Comparison of ENCODE assay signal across 15 cellular contexts in the genomic region with DNA sequence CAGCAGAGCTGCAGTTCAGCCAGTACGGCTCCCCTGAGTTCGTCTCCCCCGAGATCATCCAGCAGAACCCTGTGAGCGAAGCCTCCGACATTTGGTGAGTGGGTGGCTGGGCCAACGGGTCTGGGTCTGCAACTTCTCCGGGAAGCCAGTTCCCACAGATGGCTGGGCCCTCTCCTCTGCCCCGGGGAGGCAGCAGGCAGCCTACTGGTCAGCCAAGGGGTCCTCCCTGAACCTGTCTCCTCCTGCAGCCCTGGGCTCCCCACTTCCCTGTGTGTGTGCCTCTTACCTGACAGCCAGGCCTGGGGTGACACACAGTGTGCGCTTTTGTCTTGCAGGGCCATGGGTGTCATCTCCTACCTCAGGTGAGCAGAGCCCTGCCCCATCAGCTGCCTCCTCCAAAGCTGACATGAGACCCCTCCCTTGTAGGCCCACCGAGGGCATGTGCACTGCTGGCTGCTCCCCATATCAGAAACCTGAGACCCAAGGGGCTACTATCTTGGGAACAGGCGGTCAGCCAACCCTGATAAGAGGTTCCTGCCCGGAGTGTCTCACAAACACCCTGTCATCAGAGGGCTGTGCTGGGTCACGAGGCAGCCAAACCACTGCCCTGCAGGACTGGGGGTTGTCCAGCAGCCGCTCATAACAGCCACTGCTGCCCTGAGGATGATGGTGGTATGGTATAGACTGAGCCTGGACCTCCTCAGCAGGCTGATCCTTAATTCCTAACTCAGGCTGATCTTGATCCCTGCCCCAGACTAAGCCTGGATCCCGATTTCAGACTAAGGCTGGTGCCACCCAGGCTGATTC. TPM values are rescaled to one million over a fixed set of nuclear protein-coding genes. Genes with fewer than 3 reads are reported as not detected.
DNase-seq lines count a peak whose midpoint lies in the region; ATAC-seq and TF ChIP-seq lines count a peak whose summit lies in the region.
"Had no signal": no experiment of that assay in that cellular context is flagged by ENCODE, and none has a peak within 500 bp of the region (broad histone marks: within the 10 kb centered on the region; RNA-seq: fewer than 3 reads in every experiment).

No MANE protein-coding gene starts in this region.

- H3K4me1 ChIP-seq in adrenal gland (replicated peaks in 1 of 2) (peaks cover 12 to 19% of the 10 kb centered on the region in 2 donors), sigmoid colon (no peaks in the 10 kb centered on the region), smooth muscle cell (ENCODE audit: low read depth) (no peaks in the 10 kb centered on the region)
- H3K4me1 ChIP-seq: pancreas had no signal

- ATAC-seq in left ventricle myocardium superior (peak; percentile 62), HG03097 (IDR thresholded peaks at IDR 0.05; ENCODE audit: low FRiP score, unreplicated experiment) (no peak)
- ATAC-seq: pancreas had no signal

- DNase-seq in H7, result peak; percentile 45
- DNase-seq in adrenal gland, result peak; percentile 43 to 89 (median 84)
- peak; percentile 87 for DNase-seq in left ventricle myocardium superior
- DNase-seq in sigmoid colon, result peak; percentile 60
- no peak for DNase-seq in smooth muscle cell (lab: John Stamatoyannopoulos, UW; ENCODE audit: unreplicated experiment)
- DNase-seq in NCI-H510A (lab: John Stamatoyannopoulos, UW), result no peak
- DNase-seq in DMS153 (lab: John Stamatoyannopoulos, UW), result no peak
- DNase-seq: cortex of kidney, NCI-H510A treated with DMSO at 0.1 percent for 48 hours, SK-N-SH had no signal

- TF ChIP-seq POLR2A in adrenal gland (IDR thresholded peaks at IDR 0.05), result peak in 1 of 2 donors; percentile 27
- TF ChIP-seq POLR2A in sigmoid colon (IDR thresholded peaks at IDR 0.05), result no peak

- H3K9ac ChIP-seq in smooth muscle cell (ENCODE audit: low read depth), result no peak overlapping the region
- H3K9ac ChIP-seq: SK-N-SH had no signal

- no peak overlapping the region for H2AFZ ChIP-seq in smooth muscle cell (ENCODE audit: low read depth)

- H3K9me3 ChIP-seq in adrenal gland (replicated peaks in 1 of 3) (no peaks in the 10 kb centered on the region), sigmoid colon (no peaks in the 10 kb centered on the region), smooth muscle cell (replicated peaks; ENCODE audit: low read depth) (no peaks in the 10 kb centered on the region)
- H3K9me3 ChIP-seq: pancreas, SK-N-SH had no signal

- no peak for TF ChIP-seq CTCF in adrenal gland (IDR thresholded peaks at IDR 0.05)
- TF ChIP-seq CTCF in sigmoid colon (IDR thresholded peaks at IDR 0.05), result no peak
- no peak for TF ChIP-seq CTCF in smooth muscle cell (IDR thresholded peaks at IDR 0.05; ENCODE audit: borderline replicate concordance, insufficient read depth, poor library complexity, severe bottlenecking)

- H3K36me3 ChIP-seq in H7 (replicated peaks; ENCODE audit: control insufficient read depth, insufficient read depth, low read length) (no peaks in the 10 kb centered on the region), adrenal gland (replicated peaks in 1 of 2) (no peaks in the 10 kb centered on the region), sigmoid colon (no peaks in the 10 kb centered on the region), smooth muscle cell (ENCODE audit: low read depth) (no peaks in the 10 kb centered on the region)
- H3K36me3 ChIP-seq: pancreas had no signal

- H4K20me1 ChIP-seq in smooth muscle cell (ENCODE audit: low read depth), result no peaks in the 10 kb centered on the region

- H3F3A ChIP-seq in smooth muscle cell (ENCODE audit: low read depth), result no peaks in the 10 kb centered on the region

- H3K27me3 ChIP-seq in H7 (ENCODE audit: control insufficient read depth, insufficient read depth, low read length) (no peaks in the 10 kb centered on the region), adrenal gland (no peaks in the 10 kb centered on the region), sigmoid colon (peaks cover 0 to 31% (median 0%) of the 10 kb centered on the region in 3 donors), smooth muscle cell (ENCODE audit: low read depth) (no peaks in the 10 kb centered on the region)
- H3K27me3 ChIP-seq: pancreas had no signal

- WGBS in adrenal gland, 4 donors, result 48 to 94% (median 67%) methylated on average over 3 to 15 of the region's 15 CpGs
- WGBS in sigmoid colon, 2 donors, result 78 to 90% methylated on average over 15 of the region's 15 CpGs
- 56% methylated on average over 15 of the region's 15 CpGs for WGBS in smooth muscle cell (ENCODE audit: low lambda C conversion rate)

- H3K27ac ChIP-seq in adrenal gland (peak overlapping the region in 2 of 5 donors; percentile 30 to 31), sigmoid colon (no peak overlapping the region), smooth muscle cell (ENCODE audit: low read depth) (no peak overlapping the region)
- H3K27ac ChIP-seq: C4-2B, pancreas had no signal

- H3K79me2 ChIP-seq in smooth muscle cell (ENCODE audit: low read depth), result no peaks in the 10 kb centered on the region

- TF ChIP-seq EP300 in sigmoid colon (IDR thresholded peaks at IDR 0.05), result no peak

- intact Hi-C loops in adrenal gland (cut with DNase I), result no loop called here
- intact Hi-C loops in left ventricle myocardium superior (cut with micrococcal nuclease), result no loop called here
- intact Hi-C loops in sigmoid colon (cut with DNase I), result no loop called here

- H3K4me3 ChIP-seq in H7 (ENCODE audit: insufficient read depth, low read depth, low read length), result no peak overlapping the region
- H3K4me3 ChIP-seq in adrenal gland, result no peak overlapping the region
- H3K4me3 ChIP-seq in sigmoid colon, result no peak overlapping the region
- no peak overlapping the region for H3K4me3 ChIP-seq in smooth muscle cell
- H3K4me3 ChIP-seq: pancreas had no signal

- H3K4me2 ChIP-seq in smooth muscle cell, result no peak overlapping the region
- H3K4me2 ChIP-seq: SK-N-SH had no signal

RNA-seq across cellular contexts. Expression of gene TRIM11, which starts 37.6 kb away (rescaled TPM):
- 39.0 and 50.2 TPM in 2 replicates for total RNA-seq in H7 (2014; rRNA removed; shearing (Covaris generic))
- total RNA-seq in adrenal gland (10 to 100 TPM; 12.1 to 26.7 (median 19.1) TPM), left ventricle myocardium superior (7.6 TPM), sigmoid colon (10 to 100 TPM; 11.8 to 19.6 (median 16.0) TPM), smooth muscle cell (7.8 and 14.6 TPM in 2 replicates)
- polyA plus RNA-seq in adrenal gland (10 to 100 TPM in 2 of 3 donors, 1 to 10 TPM in 1; 3.5 to 17.2 (median 12.8) TPM), sigmoid colon (10 to 100 TPM; 12.0 to 32.9 (median 14.3) TPM), smooth muscle cell (11.5 and 14.0 TPM in 2 replicates)

RNA-seq across cellular contexts. Expression of gene TRIM17, which starts 47.7 kb away (rescaled TPM):
- total RNA-seq in H7 (2014; rRNA removed; shearing (Covaris generic)), result 4.9 and 5.6 TPM in 2 replicates
- 1 to 10 TPM in 3 of 8 donors, under 1 TPM in 3, not detected in 2; 0.42 to 7.4 (median 1.2) TPM for total RNA-seq in adrenal gland
- 1 to 10 TPM in 1 of 3 donors, under 1 TPM in 1, not detected in 1; 0.74 to 1.8 TPM for polyA plus RNA-seq in adrenal gland
- total RNA-seq in left ventricle myocardium superior, result 0.50 TPM
- under 1 TPM in 1 of 4 donors, not detected in 3; 0.95 TPM for total RNA-seq in sigmoid colon
- polyA plus RNA-seq in sigmoid colon, result under 1 TPM in 1 of 3 donors, not detected in 2; 0.44 TPM
- total RNA-seq in smooth muscle cell, result 1.4 and 1.6 TPM in 2 replicates
- 1.5 and 4.4 TPM in 2 replicates for polyA plus RNA-seq in smooth muscle cell
- total RNA-seq: HT-29, M059J had no signal

Comparison
In these comparisons a context has a peak if more than half of its experiments do, and no peak if none do; other contexts are left out.
1. DNase-seq: peak in H7 (single experiment), adrenal gland (7 of 7), left ventricle myocardium superior (single experiment) and sigmoid colon (single experiment); none in smooth muscle cell (single experiment), NCI-H510A (single experiment) and DMS153 (single experiment).